1 cellular context compared by ENCODE assay signal in genomic region chr16:67230809-67231660, GRCh38.
TF ChIP-seq lines count a peak whose summit lies in the region.

No MANE protein-coding gene starts in this region.

TF ChIP-seq in HepG2, 621 proteins besides CTCF, POLR2A, EP300 and RAD21 (continues in another document):
- TF ChIP-seq RBM22 (optimal IDR thresholded peaks at IDR 0.05; ENCODE audit: low read length) (peak; percentile 80), PHF5A (CRISPR knock-in tag; IDR thresholded peaks at IDR 0.05; ENCODE audit: low read depth, unreplicated experiment) (no peak), BCL6 (CRISPR knock-in tag; IDR thresholded peaks at IDR 0.05) (no peak), ZNF318 (CRISPR knock-in tag; IDR thresholded peaks at IDR 0.05) (0 out of 2 replicates have a peak, but pooled peaks have one; percentile 25), SNRNP70 (IDR thresholded peaks at IDR 0.05; ENCODE audit: low read depth, low read length) (no peak), POLR2G (IDR thresholded peaks at IDR 0.05; ENCODE audit: low read depth, low read length) (peak; percentile 58; the same call in 1 of the 2 replicates), TFDP1 (CRISPR knock-in tag; IDR thresholded peaks at IDR 0.05; ENCODE audit: borderline replicate concordance) (no peak), ZNF230 (CRISPR knock-in tag; IDR thresholded peaks at IDR 0.05) (no peak), FOXA3 (CRISPR knock-in tag; IDR thresholded peaks at IDR 0.05) (no peak), HDAC6 (IDR thresholded peaks at IDR 0.05; ENCODE audit: low read depth, low read length) (no peak), ZNF768 (CRISPR knock-in tag; IDR thresholded peaks at IDR 0.05) (no peak), CREB3 (CRISPR knock-in tag; IDR thresholded peaks at IDR 0.05) (no peak), MED13 (CRISPR knock-in tag; IDR thresholded peaks at IDR 0.05) (no peak), ARNT (IDR thresholded peaks at IDR 0.05) (no peak), TRAFD1 (CRISPR knock-in tag; IDR thresholded peaks at IDR 0.05; ENCODE audit: borderline replicate concordance) (no peak), SAFB2 (CRISPR knock-in tag; IDR thresholded peaks at IDR 0.05; ENCODE audit: borderline replicate concordance, low read depth) (peak; percentile 47; the same call in 1 of the 2 replicates), GTF2F1 (IDR thresholded peaks at IDR 0.05; ENCODE audit: low read length) (no peak), ZNF572 (CRISPR knock-in tag; IDR thresholded peaks at IDR 0.05) (0 out of 2 replicates have a peak, but pooled peaks have one; percentile 36), JUN (CRISPR knock-in tag; IDR thresholded peaks at IDR 0.05) (no peak), ZNF33A (CRISPR knock-in tag; IDR thresholded peaks at IDR 0.05; ENCODE audit: borderline replicate concordance) (no peak), KIAA2018 (CRISPR knock-in tag; IDR thresholded peaks at IDR 0.05; ENCODE audit: borderline replicate concordance) (no peak), KLF9 (CRISPR knock-in tag; IDR thresholded peaks at IDR 0.05; ENCODE audit: low read depth) (no peak), ZNF282 (IDR thresholded peaks at IDR 0.05; ENCODE audit: partially characterized antibody) (no peak), ZNF510 (CRISPR knock-in tag; IDR thresholded peaks at IDR 0.05; ENCODE audit: low read depth) (no peak), ZBTB4 (CRISPR knock-in tag; IDR thresholded peaks at IDR 0.05; ENCODE audit: borderline replicate concordance) (peak; percentile 18; the same call in 1 of the 2 replicates), FOXO4 (CRISPR knock-in tag; conservative IDR thresholded peaks at IDR 0.05) (no peak)
